Comparison of ENCODE assay signal across 12 cellular contexts in genomic region chr18:5515007-5515744, GRCh38. TPM values are rescaled to one million over a fixed set of nuclear protein-coding genes. Genes with fewer than 3 reads are reported as not detected.
DNase-seq lines count a peak whose midpoint lies in the region; ATAC-seq and TF ChIP-seq lines count a peak whose summit lies in the region.
"Had no signal": no experiment of that assay in that cellular context is flagged by ENCODE, and none has a peak within 500 bp of the region (broad histone marks: within the 10 kb centered on the region; RNA-seq: fewer than 3 reads in every experiment).

No MANE protein-coding gene starts in this region.

- H3K36me3 ChIP-seq in adrenal gland (replicated peaks in 1 of 2), result no peaks in the 10 kb centered on the region

- no peaks in the 10 kb centered on the region for H3K9me3 Mint-ChIP-seq in memory B cell
- peaks cover 4% of the 10 kb centered on the region for H3K9me3 Mint-ChIP-seq in Calu3 (ENCODE audit: low read depth, unreplicated experiment)
- H3K9me3 Mint-ChIP-seq: activated T-cell treated with anti-CD3 and anti-CD28 coated beads, Interleukin-2, amount 50 U/mL, for 72 hours; central memory CD8-positive, alpha-beta T cell had no signal

- peaks cover 14% of the 10 kb centered on the region for H3K4me1 Mint-ChIP-seq in memory B cell
- H3K4me1 Mint-ChIP-seq in Calu3 (ENCODE audit: low read depth, unreplicated experiment), result no peaks in the 10 kb centered on the region
- H3K4me1 Mint-ChIP-seq: central memory CD8-positive, alpha-beta T cell had no signal

- H3K4me3 Mint-ChIP-seq in memory B cell, result peak overlapping the region; percentile 82
- no peak overlapping the region for H3K4me3 Mint-ChIP-seq in Calu3 (ENCODE audit: low read depth, unreplicated experiment)
- H3K4me3 Mint-ChIP-seq: activated T-cell treated with anti-CD3 and anti-CD28 coated beads, Interleukin-2, amount 50 U/mL, for 72 hours; central memory CD8-positive, alpha-beta T cell had no signal

- no peaks in the 10 kb centered on the region for H3K27me3 ChIP-seq in adrenal gland

- TF ChIP-seq POLR2A in adrenal gland (IDR thresholded peaks at IDR 0.05), result peak in 1 of 2 donors; percentile 9

- H3K36me3 Mint-ChIP-seq in memory B cell (no peaks in the 10 kb centered on the region), Calu3 (ENCODE audit: insufficient read depth, unreplicated experiment) (no peaks in the 10 kb centered on the region)

- 48 to 56% (median 52%) methylated on average over 3 of the region's 3 CpGs for WGBS in adrenal gland, 4 donors

- TF ChIP-seq CTCF in adrenal gland (IDR thresholded peaks at IDR 0.05) (no peak), Calu3 (IDR thresholded peaks at IDR 0.05; ENCODE audit: unreplicated experiment) (no peak)

- DNase-seq in Right ventricle myocardium inferior (ENCODE audit: missing footprints) (no peak), cardiac septum (ENCODE audit: low spot score) (no peak), adrenal gland (no peak), memory B cell (ENCODE audit: low spot score in 2 of 2) (no peak), EL (no peak), Calu3 (no peak), NCI-H526 treated with DMSO at 0.1 percent for 48 hours (lab: John Stamatoyannopoulos, UW) (no peak)
- DNase-seq: activated T-cell treated with anti-CD3 and anti-CD28 coated beads, Interleukin-2, amount 50 U/mL, for 72 hours; GOT3; Karpas-422 had no signal

- H3K4me1 ChIP-seq in adrenal gland (replicated peaks in 1 of 2), result peaks cover 31 to 86% of the 10 kb centered on the region in 2 donors

- peak overlapping the region; percentile 60 for H3K27ac Mint-ChIP-seq in memory B cell
- H3K27ac Mint-ChIP-seq in Calu3 (ENCODE audit: unreplicated experiment), result no peak overlapping the region
- H3K27ac Mint-ChIP-seq: activated T-cell treated with anti-CD3 and anti-CD28 coated beads, Interleukin-2, amount 50 U/mL, for 72 hours had no signal

- peaks cover 3% of the 10 kb centered on the region for H3K27me3 Mint-ChIP-seq in memory B cell
- no peaks in the 10 kb centered on the region for H3K27me3 Mint-ChIP-seq in Calu3 (ENCODE audit: unreplicated experiment)

- no TSS peak for BruUV-seq in Calu3 (replicated peaks; lab: Mats Ljungman, UMichigan)

- ATAC-seq in Right ventricle myocardium inferior (peak; percentile 40), memory B cell (ENCODE audit: low read depth) (peak; percentile 47), GM18868 (IDR thresholded peaks at IDR 0.05; ENCODE audit: unreplicated experiment) (no peak)
- ATAC-seq: activated T-cell treated with anti-CD3 and anti-CD28 coated beads, Interleukin-2, amount 50 U/mL, for 72 hours had no signal

- intact Hi-C loops in Right ventricle myocardium inferior (cut with DNase I), result no loop called here
- intact Hi-C loops in cardiac septum (cut with DNase I), result no loop called here
- intact Hi-C loops in adrenal gland (cut with DNase I), result no loop called here
- intact Hi-C loops in Calu3 (cut with micrococcal nuclease; ENCODE audit: unreplicated experiment), result no loop called here

- H3K27ac ChIP-seq in adrenal gland, result peak overlapping the region in 4 of 5 donors; percentile 19 to 74 (median 50)

- no peaks in the 10 kb centered on the region for H3K9me3 ChIP-seq in adrenal gland (replicated peaks in 1 of 3)

- CTCF ChIA-PET in Calu3 (lab: Charles Lee), result no interaction called here

- H3K4me3 ChIP-seq in adrenal gland, result no peak overlapping the region

RNA-seq across cellular contexts. Expression of gene EPB41L3, which starts 28.6 kb away (rescaled TPM):
- total RNA-seq in Right ventricle myocardium inferior, result 10.5 TPM
- total RNA-seq in cardiac septum, result 14.0 TPM
- 100 to 1,000 TPM; 123 to 173 (median 140) TPM for total RNA-seq in adrenal gland
- 100 to 1,000 TPM in 1 of 3 donors, 10 to 100 TPM in 2; 36.5 to 236 (median 53.3) TPM for polyA plus RNA-seq in adrenal gland
- total RNA-seq in Calu3 (2022), result not detected in 2 replicates

Comparison
In these comparisons a context has a peak if more than half of its experiments do, and no peak if none do; other contexts are left out.
1. RNA of gene EPB41L3, which starts 28.6 kb away (total RNA-seq): 123 to 173 TPM in adrenal gland, 14.0 TPM in cardiac septum (single experiment) and 10.5 TPM in Right ventricle myocardium inferior (single experiment); not detected in Calu3; every median in the first group is over 10 times any median in the second.